ENCODE assay signal across 1 cellular context in the genomic region with DNA sequence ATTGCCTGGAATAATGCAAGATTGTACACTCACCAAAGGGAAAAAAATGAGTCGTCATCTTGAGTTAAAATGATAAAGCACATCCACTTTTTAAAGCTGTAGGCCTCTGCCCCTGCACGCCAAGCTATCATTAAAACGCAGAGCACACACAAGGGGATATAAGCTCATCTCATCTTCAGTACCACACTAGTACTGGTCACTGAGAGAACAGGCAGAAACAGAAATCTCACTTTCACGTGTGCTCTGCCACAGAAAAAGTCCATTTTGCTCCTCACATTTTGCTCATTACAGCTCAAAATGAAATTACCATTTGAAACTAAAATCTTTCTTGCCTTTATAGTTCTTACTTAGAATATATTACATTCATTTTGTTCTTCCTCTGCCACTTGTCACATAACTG.
TF ChIP-seq lines count a peak whose summit lies in the region.

No MANE protein-coding gene starts in this region.

TF ChIP-seq in GM12878, 131 proteins besides CTCF, POLR2A, EP300 and RAD21 (continued from another document):
- TF ChIP-seq, protein P1, sequence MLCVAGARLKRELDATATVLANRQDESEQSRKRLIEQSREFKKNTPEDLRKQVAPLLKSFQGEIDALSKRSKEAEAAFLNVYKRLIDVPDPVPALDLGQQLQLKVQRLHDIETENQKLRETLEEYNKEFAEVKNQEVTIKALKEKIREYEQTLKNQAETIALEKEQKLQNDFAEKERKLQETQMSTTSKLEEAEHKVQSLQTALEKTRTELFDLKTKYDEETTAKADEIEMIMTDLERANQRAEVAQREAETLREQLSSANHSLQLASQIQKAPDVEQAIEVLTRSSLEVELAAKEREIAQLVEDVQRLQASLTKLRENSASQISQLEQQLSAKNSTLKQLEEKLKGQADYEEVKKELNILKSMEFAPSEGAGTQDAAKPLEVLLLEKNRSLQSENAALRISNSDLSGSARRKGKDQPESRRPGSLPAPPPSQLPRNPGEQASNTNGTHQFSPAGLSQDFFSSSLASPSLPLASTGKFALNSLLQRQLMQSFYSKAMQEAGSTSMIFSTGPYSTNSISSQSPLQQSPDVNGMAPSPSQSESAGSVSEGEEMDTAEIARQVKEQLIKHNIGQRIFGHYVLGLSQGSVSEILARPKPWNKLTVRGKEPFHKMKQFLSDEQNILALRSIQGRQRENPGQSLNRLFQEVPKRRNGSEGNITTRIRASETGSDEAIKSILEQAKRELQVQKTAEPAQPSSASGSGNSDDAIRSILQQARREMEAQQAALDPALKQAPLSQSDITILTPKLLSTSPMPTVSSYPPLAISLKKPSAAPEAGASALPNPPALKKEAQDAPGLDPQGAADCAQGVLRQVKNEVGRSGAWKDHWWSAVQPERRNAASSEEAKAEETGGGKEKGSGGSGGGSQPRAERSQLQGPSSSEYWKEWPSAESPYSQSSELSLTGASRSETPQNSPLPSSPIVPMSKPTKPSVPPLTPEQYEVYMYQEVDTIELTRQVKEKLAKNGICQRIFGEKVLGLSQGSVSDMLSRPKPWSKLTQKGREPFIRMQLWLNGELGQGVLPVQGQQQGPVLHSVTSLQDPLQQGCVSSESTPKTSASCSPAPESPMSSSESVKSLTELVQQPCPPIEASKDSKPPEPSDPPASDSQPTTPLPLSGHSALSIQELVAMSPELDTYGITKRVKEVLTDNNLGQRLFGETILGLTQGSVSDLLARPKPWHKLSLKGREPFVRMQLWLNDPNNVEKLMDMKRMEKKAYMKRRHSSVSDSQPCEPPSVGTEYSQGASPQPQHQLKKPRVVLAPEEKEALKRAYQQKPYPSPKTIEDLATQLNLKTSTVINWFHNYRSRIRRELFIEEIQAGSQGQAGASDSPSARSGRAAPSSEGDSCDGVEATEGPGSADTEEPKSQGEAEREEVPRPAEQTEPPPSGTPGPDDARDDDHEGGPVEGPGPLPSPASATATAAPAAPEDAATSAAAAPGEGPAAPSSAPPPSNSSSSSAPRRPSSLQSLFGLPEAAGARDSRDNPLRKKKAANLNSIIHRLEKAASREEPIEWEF (IDR thresholded peaks at IDR 0.05; ENCODE audit: insufficient replicate concordance, low read depth, low read length): no peak
- TF ChIP-seq NFIC (IDR thresholded peaks at IDR 0.05; ENCODE audit: low read depth, low read length) (peak; percentile 62; the same call in 1 of the 2 replicates), MTA2 (IDR thresholded peaks at IDR 0.05; ENCODE audit: low read depth) (no peak), FOXM1 (IDR thresholded peaks at IDR 0.05; ENCODE audit: low read depth, low read length) (peak; percentile 49; the same call in 1 of the 2 replicates), POLR2AphosphoS5 (IDR thresholded peaks at IDR 0.05; ENCODE audit: low read length) (no peak), CREM (IDR thresholded peaks at IDR 0.05; ENCODE audit: low read depth) (peak; percentile 47; the same call in 1 of the 2 replicates), RUNX3 (IDR thresholded peaks at IDR 0.05; ENCODE audit: low read length) (peak; percentile 62), TCF7 (IDR thresholded peaks at IDR 0.05; ENCODE audit: borderline replicate concordance) (0 out of 2 replicates have a peak, but pooled peaks have one; percentile 20), SP1 (IDR thresholded peaks at IDR 0.05; ENCODE audit: low read depth, low read length) (no peak), DPF2 (IDR thresholded peaks at IDR 0.05) (no peak), YBX1 (IDR thresholded peaks at IDR 0.05) (no peak), KAT2A (conservative IDR thresholded peaks at IDR 0.05; ENCODE audit: control insufficient read depth, low read depth, low read length) (no peak)
- TF ChIP-seq, protein P2, sequence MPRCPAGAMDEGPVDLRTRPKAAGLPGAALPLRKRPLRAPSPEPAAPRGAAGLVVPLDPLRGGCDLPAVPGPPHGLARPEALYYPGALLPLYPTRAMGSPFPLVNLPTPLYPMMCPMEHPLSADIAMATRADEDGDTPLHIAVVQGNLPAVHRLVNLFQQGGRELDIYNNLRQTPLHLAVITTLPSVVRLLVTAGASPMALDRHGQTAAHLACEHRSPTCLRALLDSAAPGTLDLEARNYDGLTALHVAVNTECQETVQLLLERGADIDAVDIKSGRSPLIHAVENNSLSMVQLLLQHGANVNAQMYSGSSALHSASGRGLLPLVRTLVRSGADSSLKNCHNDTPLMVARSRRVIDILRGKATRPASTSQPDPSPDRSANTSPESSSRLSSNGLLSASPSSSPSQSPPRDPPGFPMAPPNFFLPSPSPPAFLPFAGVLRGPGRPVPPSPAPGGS (IDR thresholded peaks at IDR 0.05; ENCODE audit: borderline replicate concordance, insufficient read depth, low read depth, low read length, poor library complexity, severe bottlenecking): peak; percentile 54
